ENCODE assay signal across 1 cellular context in the genomic region with DNA sequence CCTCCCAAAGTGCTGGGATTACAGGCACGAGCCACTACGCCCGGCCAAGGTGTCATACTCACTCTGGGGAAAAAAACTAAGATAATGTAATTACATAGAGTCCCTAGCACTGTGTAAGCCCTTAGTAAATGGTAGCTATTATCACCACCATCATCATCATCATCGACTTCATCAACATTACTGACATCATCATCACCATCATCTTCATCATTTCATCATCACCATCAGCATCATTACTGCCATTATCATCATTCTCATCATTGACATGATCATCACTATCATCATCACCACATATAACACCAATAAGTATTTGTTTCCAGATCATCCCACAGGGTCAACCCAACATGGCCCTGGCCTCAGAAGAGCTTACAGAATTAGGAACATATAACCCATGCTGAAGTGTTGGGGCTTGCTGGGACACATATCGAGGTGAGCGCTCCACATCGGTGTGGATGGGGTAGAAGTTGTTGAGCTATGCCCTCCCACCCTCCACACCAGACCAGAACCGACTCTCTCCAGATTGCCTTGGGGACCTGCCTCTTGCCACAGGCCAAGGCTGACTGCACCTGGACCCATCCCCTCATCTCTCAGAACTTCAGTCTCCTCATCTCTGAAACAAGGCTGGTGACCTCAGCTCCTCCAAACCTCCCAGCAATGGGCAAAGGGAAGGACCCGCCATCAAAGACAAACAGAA.
A peak's percentile ranks its signal among the peaks of the same experiment; 100 is the strongest.
TF ChIP-seq lines count a peak whose summit lies in the region.

No MANE protein-coding gene starts in this region.

TF ChIP-seq in K562, 482 proteins besides CTCF, POLR2A, EP300 and RAD21:
- no peak for TF ChIP-seq ADNP (tag; IDR thresholded peaks at IDR 0.05)
- no peak for TF ChIP-seq PKNOX1 (IDR thresholded peaks at IDR 0.05)
- TF ChIP-seq ESRRA (IDR thresholded peaks at IDR 0.05; ENCODE audit: borderline replicate concordance, low read depth): no peak
- no peak for TF ChIP-seq CEBPG (CRISPR knock-in tag; IDR thresholded peaks at IDR 0.05)
- 0 out of 4 replicates have a peak, but pooled peaks of 1 of the 2 experiments have one; percentile 24 for TF ChIP-seq CEBPG (tag; conservative IDR thresholded peaks at IDR 0.05 in 1 of 2, IDR thresholded peaks at IDR 0.05 in 1 of 2)
- TF ChIP-seq, protein P1, sequence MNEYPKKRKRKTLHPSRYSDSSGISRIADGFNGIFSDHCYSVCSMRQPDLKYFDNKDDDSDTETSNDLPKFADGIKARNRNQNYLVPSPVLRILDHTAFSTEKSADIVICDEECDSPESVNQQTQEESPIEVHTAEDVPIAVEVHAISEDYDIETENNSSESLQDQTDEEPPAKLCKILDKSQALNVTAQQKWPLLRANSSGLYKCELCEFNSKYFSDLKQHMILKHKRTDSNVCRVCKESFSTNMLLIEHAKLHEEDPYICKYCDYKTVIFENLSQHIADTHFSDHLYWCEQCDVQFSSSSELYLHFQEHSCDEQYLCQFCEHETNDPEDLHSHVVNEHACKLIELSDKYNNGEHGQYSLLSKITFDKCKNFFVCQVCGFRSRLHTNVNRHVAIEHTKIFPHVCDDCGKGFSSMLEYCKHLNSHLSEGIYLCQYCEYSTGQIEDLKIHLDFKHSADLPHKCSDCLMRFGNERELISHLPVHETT (CRISPR knock-in tag; conservative IDR thresholded peaks at IDR 0.05 in 1 of 2, IDR thresholded peaks at IDR 0.05 in 1 of 2): no peak
- TF ChIP-seq MCM2 (IDR thresholded peaks at IDR 0.05; ENCODE audit: low read depth): no peak
- TF ChIP-seq ATF3 (IDR thresholded peaks at IDR 0.05): peak; percentile 63; the same call in 1 of the 2 replicates
- no peak for TF ChIP-seq ATF3 (CRISPR knock-in tag; conservative IDR thresholded peaks at IDR 0.05)
